25 cellular contexts compared by ENCODE assay signal in genomic region chr15:59555696-59556095, GRCh38. TPM values are rescaled to one million over a fixed set of nuclear protein-coding genes. Genes with fewer than 3 reads are reported as not detected.
DNase-seq lines count a peak whose midpoint lies in the region; ATAC-seq, FAIRE-seq and TF ChIP-seq lines count a peak whose summit lies in the region.
"Had no signal": no experiment of that assay in that cellular context is flagged by ENCODE, and none has a peak within 500 bp of the region (broad histone marks: within the 10 kb centered on the region; RNA-seq: fewer than 3 reads in every experiment).

No MANE protein-coding gene starts in this region.

- TF ChIP-seq CTCF in RWPE2 (IDR thresholded peaks at IDR 0.05; ENCODE audit: poor library complexity, severe bottlenecking) (no peak), fibroblast of lung (conservative IDR thresholded peaks at IDR 0.05 in 1 of 2, IDR thresholded peaks at IDR 0.05 in 1 of 2; ENCODE audit: low read depth in 1 of 2, low read length in 2 of 2) (no peak), transverse colon (IDR thresholded peaks at IDR 0.05) (no peak), pancreas (IDR thresholded peaks at IDR 0.05) (no peak)

- H3K4me3 ChIP-seq in RWPE2 (ENCODE audit: severe bottlenecking) (no peak overlapping the region), fibroblast of lung (replicated peaks in 1 of 4; ENCODE audit: control extremely low read depth in 1 of 4, insufficient read depth in 1 of 4, low read depth in 3 of 4, low read length in 4 of 4) (no peak overlapping the region), transverse colon (no peak overlapping the region), pancreas (no peak overlapping the region)
- H3K4me3 ChIP-seq: SJSA1 had no signal

- WGBS in transverse colon (ENCODE audit: low coverage in 1 of 2), 2 donors: 71% methylated on average over 2 to 4 of the region's 4 CpGs
- 81 to 86% methylated on average over 4 of the region's 4 CpGs for WGBS in pancreas, 2 donors

- H4K20me1 ChIP-seq in fibroblast of lung (ENCODE audit: control insufficient read depth, extremely low read depth, insufficient read depth, low read length): no peaks in the 10 kb centered on the region

- H3K4me1 ChIP-seq in RWPE2 (ENCODE audit: insufficient read depth, poor library complexity, severe bottlenecking) (peaks cover 33% of the 10 kb centered on the region), fibroblast of lung (ENCODE audit: control insufficient read depth, extremely low read depth, insufficient read depth, low read length) (no peaks in the 10 kb centered on the region), transverse colon (peaks cover 0 to 35% (median 10%) of the 10 kb centered on the region in 4 donors), pancreas (peaks cover 0 to 2% (median 0%) of the 10 kb centered on the region in 3 donors)

- H3K79me2 ChIP-seq in fibroblast of lung (ENCODE audit: control insufficient read depth, insufficient read depth, low read length): no peaks in the 10 kb centered on the region

- H3K9me3 ChIP-seq in RWPE2 (ENCODE audit: severe bottlenecking): no peaks in the 10 kb centered on the region
- no peaks in the 10 kb centered on the region for H3K9me3 ChIP-seq in fibroblast of lung (ENCODE audit: control insufficient read depth, insufficient read depth, low read depth, low read length)
- no peaks in the 10 kb centered on the region for H3K9me3 ChIP-seq in transverse colon
- H3K9me3 ChIP-seq in pancreas: no peaks in the 10 kb centered on the region
- H3K9me3 ChIP-seq: SJSA1 had no signal

- no peak overlapping the region for H2AFZ ChIP-seq in fibroblast of lung (ENCODE audit: low read length)

- in situ Hi-C loops in transverse colon (cut with MboI; ENCODE audit: low pct_ligation_motif_present in 1 of 4, low pct_unique_long_range_greater_than_20kb in 1 of 4, low sequenced_read_pairs in 3 of 4): no loop called here

- DNase-seq in HCEC 1CT (peak; percentile 50), RWPE2 (ENCODE audit: low spot score) (no peak), fibroblast of lung (ENCODE audit: low read depth in 2 of 2) (peak; percentile 5 to 10), transverse colon (peak; percentile 67), pancreas (no peak), sciatic nerve (ENCODE audit: low spot score) (no peak)
- DNase-seq in activated CD4-positive, CD25-positive, alpha-beta regulatory T cell (lab: John Stamatoyannopoulos, UW): no peak
- DNase-seq: activated CD8-positive, alpha-beta T cell treated with anti-CD3 and anti-CD28 coated beads for 36 hours; activated naive CD4-positive, alpha-beta T cell treated with Interleukin-2 at 50 U/mL for 16 hours; activated T-cell treated with anti-CD3 and anti-CD28 coated beads, Interleukin-2, amount 50 U/mL, for 1 hour; AML-193; anterior cingulate cortex; cerebellar nuclear complex; effector memory CD8-positive, alpha-beta T cell; foreskin melanocyte; NCI-H1436 treated with DMSO at 0.1 percent for 48 hours; NCI-H2171 treated with DMSO at 0.1 percent for 48 hours; NCI-H748 treated with DMSO at 0.1 percent for 48 hours; WERI-Rb-1 had no signal

- TF ChIP-seq EP300 in transverse colon (IDR thresholded peaks at IDR 0.05; ENCODE audit: low read depth): no peak

- intact Hi-C loops in transverse colon (cut with DNase I; ENCODE audit: low total_unique reads) (no loop called here), pancreas (cut with DNase I) (no loop called here), sciatic nerve (cut with DNase I) (no loop called here)

- no peak for FAIRE-seq in pancreas (lab: Jason Lieb, UNC)
- FAIRE-seq: GM19239, H1 had no signal

- H3K36me3 ChIP-seq in RWPE2 (ENCODE audit: low read depth): no peaks in the 10 kb centered on the region
- no peaks in the 10 kb centered on the region for H3K36me3 ChIP-seq in fibroblast of lung (ENCODE audit: control insufficient read depth, insufficient read depth, low read length)
- no peaks in the 10 kb centered on the region for H3K36me3 ChIP-seq in transverse colon
- no peaks in the 10 kb centered on the region for H3K36me3 ChIP-seq in pancreas
- H3K36me3 ChIP-seq: SJSA1, WERI-Rb-1 had no signal

- H3K4me2 ChIP-seq in fibroblast of lung (ENCODE audit: extremely low read depth, insufficient read depth, low read length): no peak overlapping the region

- H3K27me3 ChIP-seq in RWPE2 (ENCODE audit: insufficient read depth, poor library complexity, severe bottlenecking) (no peaks in the 10 kb centered on the region), fibroblast of lung (ENCODE audit: control insufficient read depth, insufficient read depth, low read length) (no peaks in the 10 kb centered on the region), transverse colon (no peaks in the 10 kb centered on the region), pancreas (no peaks in the 10 kb centered on the region)
- H3K27me3 ChIP-seq: SJSA1 had no signal

- no peak for TF ChIP-seq POLR2A in transverse colon (IDR thresholded peaks at IDR 0.05)

- ATAC-seq in RWPE2 (ENCODE audit: low read depth): peak; percentile 58
- no peak for ATAC-seq in pancreas
- ATAC-seq in sciatic nerve: no peak
- ATAC-seq: activated CD8-positive, alpha-beta T cell treated with anti-CD3 and anti-CD28 coated beads for 36 hours; effector memory CD8-positive, alpha-beta T cell had no signal

- no peak overlapping the region for H3K9ac ChIP-seq in fibroblast of lung (ENCODE audit: insufficient read depth, low read length)

- H3K27ac ChIP-seq in RWPE2 (ENCODE audit: poor library complexity, severe bottlenecking) (peak overlapping the region; percentile 90), fibroblast of lung (ENCODE audit: insufficient read depth, low read length) (no peak overlapping the region), transverse colon (peak overlapping the region; percentile 61 to 75 (median 71)), pancreas (no peak overlapping the region)
- H3K27ac ChIP-seq: SJSA1, WERI-Rb-1 had no signal

RNA-seq across cellular contexts. Expression of gene GCNT3, which starts 55.9 kb away (rescaled TPM):
- 0.17 and 0.26 TPM in 2 replicates for total RNA-seq in fibroblast of lung
- 0.11 and 0.16 TPM in 2 replicates for polyA plus RNA-seq in fibroblast of lung
- polyA plus RNA-seq in fibroblast of lung (2012): 0.07 and 0.08 TPM in 2 replicates
- not detected in 2 replicates for polyA minus RNA-seq in fibroblast of lung (ENCODE audit: low replicate concordance)
- total RNA-seq in transverse colon: 100 to 1,000 TPM; 117 to 289 (median 184) TPM
- total RNA-seq in pancreas: 1 to 10 TPM; 1.2 to 8.6 (median 2.5) TPM
- polyA plus RNA-seq in pancreas: 1 to 10 TPM in 1 of 2 donors, under 1 TPM in 1; 0.27 to 2.5 TPM
- total RNA-seq in sciatic nerve: not detected
- total RNA-seq: activated CD8-positive, alpha-beta T cell treated with anti-CD3 and anti-CD28 coated beads for 36 hours; H1; mesothelial cell of epicardium; neural crest cell; OCI-LY7; SJSA1 had no signal
- polyA plus RNA-seq: H1 had no signal

Comparison
In these comparisons a context has a peak if more than half of its experiments do, and no peak if none do; other contexts are left out.
1. DNase-seq: peak in HCEC 1CT (single experiment), fibroblast of lung (2 of 2) and transverse colon (single experiment); none in RWPE2 (single experiment), activated CD4-positive, CD25-positive, alpha-beta regulatory T cell (0 of 4), pancreas (0 of 6) and sciatic nerve (single experiment).
2. H3K27ac ChIP-seq: peak in RWPE2 (single experiment) and transverse colon (4 of 4); none in fibroblast of lung (single experiment) and pancreas (0 of 4).
3. RNA of gene GCNT3, which starts 55.9 kb away (total RNA-seq): 117 to 289 TPM in transverse colon; 1.2 to 8.6 TPM in pancreas, 0.17 to 0.26 TPM in fibroblast of lung and not detected in sciatic nerve (single experiment); every median in the first group is over 10 times any median in the second.